ENCODE assay signal across 21 cellular contexts in genomic region chr20:1319051-1319450, GRCh38.
"Had no signal": no experiment of that assay in that cellular context is flagged by ENCODE, and none has a peak within 500 bp of the region (broad histone marks: within the 10 kb centered on the region; RNA-seq: fewer than 3 reads in every experiment).

No MANE protein-coding gene starts in this region.

- H3K4me1 Mint-ChIP-seq: endodermal cell had no signal

- H3K27ac Mint-ChIP-seq: endodermal cell, nephron had no signal

- H3K4me3 ChIP-seq: coronary artery, gastrocnemius medialis, heart right ventricle, lung, ovary, right atrium auricular region, sigmoid colon, skin epidermis had no signal

- ATAC-seq: esophagus mucosa, gastrocnemius medialis, heart right ventricle, left cardiac atrium, left ventricle myocardium superior had no signal

- H3K9me3 Mint-ChIP-seq: endodermal cell, nephron had no signal

- H3K4me3 Mint-ChIP-seq: endodermal cell, nephron had no signal

- H3K27ac ChIP-seq: coronary artery, neutrophil, ovary, right atrium auricular region, sigmoid colon, skin epidermis had no signal

- DNase-seq: effector CD4-positive, alpha-beta T cell; endodermal cell; gastrocnemius medialis; heart right ventricle; left cardiac atrium; mesenchymal stem cell; midbrain; ovary; sigmoid colon; stimulated activated CD4-positive, alpha-beta T cell treated with anti-CD3 and anti-CD28 coated beads, Interleukin-2, amount 100 ng/mL, for 24 hours; stimulated activated CD4-positive, alpha-beta T cell treated with anti-CD3 and anti-CD28 coated beads, Interleukin-4, amount 100 ng/mL, for 4 hours; stimulated activated naive CD4-positive, alpha-beta T cell treated with Interleukin-2 at 50 U/mL for 16 hours; trophoblast cell had no signal

- H3K36me3 ChIP-seq: gastrocnemius medialis, heart right ventricle, neutrophil, ovary, right atrium auricular region, sigmoid colon had no signal

- H3K27me3 ChIP-seq: gastrocnemius medialis, heart right ventricle, neutrophil, ovary, right atrium auricular region, sigmoid colon had no signal

- H3K9me3 ChIP-seq: gastrocnemius medialis, heart right ventricle, neutrophil, ovary, right atrium auricular region, sigmoid colon had no signal
